In genomic region chr3:66041116-66041515, GRCh38 we compare ENCODE assay signal across 25 cellular contexts. TPM values are rescaled to one million over a fixed set of nuclear protein-coding genes. Genes with fewer than 3 reads are reported as not detected.
DNase-seq lines count a peak whose midpoint lies in the region; ATAC-seq and TF ChIP-seq lines count a peak whose summit lies in the region.
"Had no signal": no experiment of that assay in that cellular context is flagged by ENCODE, and none has a peak within 500 bp of the region (broad histone marks: within the 10 kb centered on the region; RNA-seq: fewer than 3 reads in every experiment).

No MANE protein-coding gene starts in this region.

- H3K14ac ChIP-seq in mesenchymal stem cell (ENCODE audit: low read length in 2 of 2), result no peak overlapping the region

- H4K20me1 ChIP-seq in neural progenitor cell (ENCODE audit: low read depth), result peaks cover 12% of the 10 kb centered on the region

- no peak overlapping the region for H2BK15ac ChIP-seq in mesenchymal stem cell (ENCODE audit: low read depth, poor library complexity, severe bottlenecking)

- H3K27me3 Mint-ChIP-seq in neural progenitor cell (ENCODE audit: insufficient read depth, low read depth), result peaks cover 7% of the 10 kb centered on the region
- H3K27me3 Mint-ChIP-seq in T-cell, result peaks cover 56 to 60% of the 10 kb centered on the region in 2 donors
- H3K27me3 Mint-ChIP-seq in CD4-positive, alpha-beta memory T cell, result peaks cover 35 to 37% of the 10 kb centered on the region in 2 donors

- WGBS in mesenchymal stem cell, result no CpG with 5 or more reads among the region's 1 CpG

- H3K36me3 ChIP-seq in mesenchymal stem cell (ENCODE audit: control insufficient read depth in 1 of 2, insufficient read depth in 2 of 2, low read depth in 1 of 2, low read length in 2 of 2), result no peaks in the 10 kb centered on the region
- H3K36me3 ChIP-seq in neural progenitor cell, result no peaks in the 10 kb centered on the region
- no peaks in the 10 kb centered on the region for H3K36me3 ChIP-seq in CD4-positive, alpha-beta memory T cell (ENCODE audit: insufficient read depth, low read length)
- H3K36me3 ChIP-seq: suprapubic skin, vagina had no signal

- ATAC-seq in T-cell (replicated peaks in 1 of 4), result no peak
- ATAC-seq: A549, HepG2 had no signal

- intact Hi-C loops in CD4-positive, alpha-beta memory T cell (cut with micrococcal nuclease), result no loop called here

- no peak overlapping the region for H2BK12ac ChIP-seq in mesenchymal stem cell (ENCODE audit: low read length in 2 of 2)

- CTCF ChIA-PET in T-cell (lab: Charles Lee), result no interaction called here
- CTCF ChIA-PET in CD4-positive, alpha-beta memory T cell (lab: Charles Lee; ENCODE audit: partially characterized antibody), result no interaction called here

- POLR2A ChIA-PET in T-cell (lab: Charles Lee), result no interaction called here
- POLR2A ChIA-PET in CD4-positive, alpha-beta memory T cell (lab: Charles Lee; ENCODE audit: partially characterized antibody), result no interaction called here

- H2AK5ac ChIP-seq in mesenchymal stem cell (ENCODE audit: low read length, severe bottlenecking), result peak overlapping the region; percentile 79

- H3K9me3 ChIP-seq in mesenchymal stem cell (ENCODE audit: control insufficient read depth, low read length) (no peaks in the 10 kb centered on the region), neural progenitor cell (ENCODE audit: low read depth) (no peaks in the 10 kb centered on the region)
- no peaks in the 10 kb centered on the region for H3K9me3 ChIP-seq in CD4-positive, alpha-beta memory T cell (ENCODE audit: control insufficient read depth in 1 of 2, low read length in 2 of 2)
- H3K9me3 ChIP-seq: A549, suprapubic skin, vagina had no signal

- H3K27ac ChIP-seq in mesenchymal stem cell (ENCODE audit: low read length, poor library complexity, severe bottlenecking), result peak overlapping the region; percentile 84
- H3K27ac ChIP-seq in neural progenitor cell, result no peak overlapping the region
- no peak overlapping the region for H3K27ac ChIP-seq in CD4-positive, alpha-beta memory T cell (ENCODE audit: low read depth, low read length)
- H3K27ac ChIP-seq: A549, suprapubic skin, vagina had no signal

- no peak overlapping the region for H3K9ac ChIP-seq in mesenchymal stem cell (ENCODE audit: low read length)
- no peak overlapping the region for H3K9ac ChIP-seq in neural progenitor cell

- H3K79me2 ChIP-seq in neural progenitor cell (ENCODE audit: low read depth), result peaks cover 22% of the 10 kb centered on the region

- H2AFZ ChIP-seq in mesenchymal stem cell (ENCODE audit: low read depth, low read length) (no peak overlapping the region), neural progenitor cell (replicated peaks) (no peak overlapping the region)

- H3K4me3 ChIP-seq in cardiac fibroblast (replicated peaks in 1 of 2; ENCODE audit: low read depth in 2 of 2, low read length in 2 of 2) (no peak overlapping the region), mesenchymal stem cell (ENCODE audit: insufficient read depth in 1 of 2, low read depth in 1 of 2, low read length in 2 of 2) (no peak overlapping the region), neural progenitor cell (no peak overlapping the region)
- no peak overlapping the region for H3K4me3 ChIP-seq in CD4-positive, alpha-beta memory T cell (ENCODE audit: low read length in 2 of 2)
- H3K4me3 ChIP-seq: A549, lung, suprapubic skin, vagina had no signal

- H3K4me1 ChIP-seq in mesenchymal stem cell (ENCODE audit: control insufficient read depth, insufficient read depth, low read depth, low read length), result peaks cover 22% of the 10 kb centered on the region
- peaks cover 10% of the 10 kb centered on the region for H3K4me1 ChIP-seq in neural progenitor cell
- H3K4me1 ChIP-seq in CD4-positive, alpha-beta memory T cell (ENCODE audit: insufficient read depth, low read length), result no peaks in the 10 kb centered on the region

- no peak overlapping the region for H2BK120ac ChIP-seq in mesenchymal stem cell (ENCODE audit: low read depth, low read length)

- peak overlapping the region in 1 of 2 experiments; percentile 74 for H3K4ac ChIP-seq in mesenchymal stem cell (ENCODE audit: low read depth in 1 of 2, low read length in 2 of 2)

- H3K27me3 ChIP-seq in mesenchymal stem cell (ENCODE audit: control insufficient read depth in 1 of 2, insufficient read depth in 1 of 2, low read length in 2 of 2) (no peaks in the 10 kb centered on the region), neural progenitor cell (no peaks in the 10 kb centered on the region)
- H3K27me3 ChIP-seq in CD4-positive, alpha-beta memory T cell (ENCODE audit: insufficient read depth, low read length), result no peaks in the 10 kb centered on the region
- H3K27me3 ChIP-seq: suprapubic skin, vagina had no signal

- H3K9me3 Mint-ChIP-seq in neural progenitor cell, result no peaks in the 10 kb centered on the region
- H3K9me3 Mint-ChIP-seq in T-cell, result no peaks in the 10 kb centered on the region
- no peaks in the 10 kb centered on the region for H3K9me3 Mint-ChIP-seq in CD4-positive, alpha-beta memory T cell
- H3K9me3 Mint-ChIP-seq: activated naive CD4-positive, alpha-beta T cell treated with anti-CD3 and anti-CD28 coated beads, Interleukin-2, amount 10 ng/mL, durations not matched to agents 7 days and 5 days had no signal

- no peak for TF ChIP-seq CTCF in cardiac fibroblast (IDR thresholded peaks at IDR 0.05; ENCODE audit: low read depth, low read length)
- TF ChIP-seq CTCF in neural progenitor cell (IDR thresholded peaks at IDR 0.05), result no peak

- H3K18ac ChIP-seq in mesenchymal stem cell (ENCODE audit: low read depth in 1 of 2, low read length in 2 of 2), result no peak overlapping the region

- peaks cover 22% of the 10 kb centered on the region for H3F3A ChIP-seq in neural progenitor cell (ENCODE audit: low read depth)

- H3K4me3 Mint-ChIP-seq in neural progenitor cell (no peak overlapping the region), T-cell (no peak overlapping the region)
- no peak overlapping the region for H3K4me3 Mint-ChIP-seq in CD4-positive, alpha-beta memory T cell
- H3K4me3 Mint-ChIP-seq: activated naive CD4-positive, alpha-beta T cell treated with anti-CD3 and anti-CD28 coated beads, Interleukin-2, amount 10 ng/mL, durations not matched to agents 7 days and 5 days had no signal

- H3K27ac Mint-ChIP-seq in neural progenitor cell, result no peak overlapping the region
- H3K27ac Mint-ChIP-seq in T-cell, result no peak overlapping the region
- no peak overlapping the region for H3K27ac Mint-ChIP-seq in CD4-positive, alpha-beta memory T cell
- H3K27ac Mint-ChIP-seq: activated naive CD4-positive, alpha-beta T cell treated with anti-CD3 and anti-CD28 coated beads, Interleukin-2, amount 10 ng/mL, durations not matched to agents 7 days and 5 days; CD4-positive, CD25-positive, alpha-beta regulatory T cell had no signal

- DNase-seq in AG08395 (ENCODE audit: low spot score) (peak; percentile 73), HS-5 (ENCODE audit: low read depth) (peak; percentile 68), cardiac fibroblast (ENCODE audit: low read depth in 2 of 2) (peak; percentile 44 to 69), mesenchymal stem cell (peak; percentile 59), neural progenitor cell (ENCODE audit: low spot score) (no peak), T-cell (no peak)
- no peak for DNase-seq in central memory CD4-positive, alpha-beta T cell
- DNase-seq in CD4-positive, alpha-beta memory T cell, result no peak
- DNase-seq: activated CD4-positive, alpha-beta T cell treated with anti-CD3 and anti-CD28 coated beads for 1 hour; activated CD8-positive, alpha-beta memory T cell treated with anti-CD3 and anti-CD28 coated beads for 24 hours; activated naive CD4-positive, alpha-beta T cell treated with anti-CD3 and anti-CD28 coated beads, Interleukin-2, amount 10 ng/mL, durations not matched to agents 7 days and 5 days; activated T-cell treated with anti-CD3 and anti-CD28 coated beads, Interleukin-2, amount 50 U/mL, for 48 hours; aorta; CD4-positive, CD25-positive, alpha-beta regulatory T cell; kidney; NCI-H1436 treated with DMSO at 0.1 percent for 48 hours; NCI-H2171; occipital lobe; retina; SW 1271 had no signal

- peak overlapping the region; percentile 75 for H2BK5ac ChIP-seq in mesenchymal stem cell (ENCODE audit: low read depth, low read length, poor library complexity, severe bottlenecking)

- H3K36me3 Mint-ChIP-seq in neural progenitor cell, result no peaks in the 10 kb centered on the region
- no peaks in the 10 kb centered on the region for H3K36me3 Mint-ChIP-seq in T-cell
- no peaks in the 10 kb centered on the region for H3K36me3 Mint-ChIP-seq in CD4-positive, alpha-beta memory T cell
- H3K36me3 Mint-ChIP-seq: activated naive CD4-positive, alpha-beta T cell treated with anti-CD3 and anti-CD28 coated beads, Interleukin-2, amount 10 ng/mL, durations not matched to agents 7 days and 5 days; CD4-positive, CD25-positive, alpha-beta regulatory T cell had no signal

- peaks cover 3% of the 10 kb centered on the region for H3K79me1 ChIP-seq in mesenchymal stem cell (replicated peaks; ENCODE audit: low read length, poor library complexity, severe bottlenecking)

- no peak overlapping the region for H4K8ac ChIP-seq in mesenchymal stem cell (ENCODE audit: low read length)

- no peak overlapping the region for H4K91ac ChIP-seq in mesenchymal stem cell (ENCODE audit: low read length)

- H3K4me1 Mint-ChIP-seq in neural progenitor cell (peaks cover 22% of the 10 kb centered on the region), T-cell (peaks cover 13 to 17% (median 13%) of the 10 kb centered on the region in 3 donors)
- H3K4me1 Mint-ChIP-seq in CD4-positive, alpha-beta memory T cell, result peaks cover 4 to 19% (median 7%) of the 10 kb centered on the region in 4 donors

- no peak overlapping the region for H3K23ac ChIP-seq in mesenchymal stem cell (ENCODE audit: low read length in 2 of 2)

- no peak overlapping the region for H3K4me2 ChIP-seq in mesenchymal stem cell (ENCODE audit: low read length, poor library complexity, severe bottlenecking)
- H3K4me2 ChIP-seq in neural progenitor cell, result no peak overlapping the region
- H3K4me2 ChIP-seq: A549 had no signal

RNA-seq across cellular contexts. Expression of gene MAGI1, which starts 2.4 kb away (rescaled TPM):
- polyA plus RNA-seq in mesenchymal stem cell (2013, experiment 1 of 2), result 5.9 TPM
- 5.6 TPM for polyA plus RNA-seq in mesenchymal stem cell (2013, experiment 2 of 2)
- 40.6 and 48.4 TPM in 2 replicates for total RNA-seq in neural progenitor cell (ENCODE audit: low replicate concordance)
- total RNA-seq in T-cell, result under 1 TPM; 0.23 to 0.63 (median 0.29) TPM
- under 1 TPM in 1 of 2 experiments, not detected in 1; 0.20 TPM for total RNA-seq in CD4-positive, alpha-beta memory T cell
- polyA plus RNA-seq in CD4-positive, alpha-beta memory T cell, result not detected

Comparison
In these comparisons a context has a peak if more than half of its experiments do, and no peak if none do; other contexts are left out.
1. DNase-seq: peak in AG08395 (single experiment), HS-5 (single experiment), cardiac fibroblast (2 of 2) and mesenchymal stem cell (single experiment); none in central memory CD4-positive, alpha-beta T cell (single experiment), neural progenitor cell (single experiment), T-cell (0 of 34) and CD4-positive, alpha-beta memory T cell (0 of 5).
2. RNA of gene MAGI1, which starts 2.4 kb away (total RNA-seq): 40.6 to 48.4 TPM in neural progenitor cell; 0.23 to 0.63 TPM in T-cell and 0.20 TPM in CD4-positive, alpha-beta memory T cell; every median in the first group is over 10 times any median in the second.